ENCODE assay signal across 1 cellular context in the genomic region with DNA sequence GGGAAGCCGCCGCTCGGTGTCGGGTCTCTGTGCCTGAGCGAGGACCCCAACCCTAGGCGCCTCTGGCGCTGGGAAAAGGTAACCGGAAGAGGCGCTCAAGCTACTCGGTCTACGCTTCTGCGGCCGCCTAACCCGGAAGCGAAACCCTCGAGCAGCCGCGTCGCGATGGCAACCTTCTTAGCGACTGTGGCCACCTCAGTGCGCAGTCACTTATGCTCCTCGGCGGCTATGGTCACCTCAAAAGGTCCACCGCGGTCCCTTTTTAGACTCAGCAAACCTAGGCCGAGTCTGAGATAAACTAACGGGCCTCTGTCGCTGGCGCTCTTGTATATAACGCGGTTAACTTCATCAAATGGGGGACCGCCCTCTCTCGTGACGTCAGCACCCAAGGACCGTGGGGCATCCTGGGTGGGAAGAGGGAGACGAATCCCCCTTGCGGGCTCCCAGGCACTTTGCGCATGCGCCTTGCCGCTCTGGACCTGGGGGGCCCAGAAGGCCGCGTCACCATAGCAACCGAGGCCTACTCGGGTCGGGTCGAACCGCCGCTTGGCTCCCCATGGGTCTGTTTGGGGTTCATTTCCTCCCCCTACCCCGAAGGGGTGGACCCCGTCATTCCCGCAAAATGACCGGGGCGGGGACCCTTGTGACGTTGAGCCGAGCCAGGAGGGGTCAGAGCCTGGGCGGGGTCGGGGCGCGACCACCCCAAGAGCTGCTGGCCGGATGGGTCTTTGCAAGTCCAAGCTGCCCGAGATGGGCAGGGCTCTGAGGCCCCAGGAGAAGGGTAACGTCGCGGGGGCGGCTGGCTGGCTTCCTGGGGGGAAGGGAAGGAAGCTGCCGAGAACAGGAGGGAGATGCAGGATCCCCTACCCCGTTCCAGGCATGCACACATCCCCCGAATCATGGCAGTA.
TF ChIP-seq lines count a peak whose summit lies in the region.

A gene with protein sequence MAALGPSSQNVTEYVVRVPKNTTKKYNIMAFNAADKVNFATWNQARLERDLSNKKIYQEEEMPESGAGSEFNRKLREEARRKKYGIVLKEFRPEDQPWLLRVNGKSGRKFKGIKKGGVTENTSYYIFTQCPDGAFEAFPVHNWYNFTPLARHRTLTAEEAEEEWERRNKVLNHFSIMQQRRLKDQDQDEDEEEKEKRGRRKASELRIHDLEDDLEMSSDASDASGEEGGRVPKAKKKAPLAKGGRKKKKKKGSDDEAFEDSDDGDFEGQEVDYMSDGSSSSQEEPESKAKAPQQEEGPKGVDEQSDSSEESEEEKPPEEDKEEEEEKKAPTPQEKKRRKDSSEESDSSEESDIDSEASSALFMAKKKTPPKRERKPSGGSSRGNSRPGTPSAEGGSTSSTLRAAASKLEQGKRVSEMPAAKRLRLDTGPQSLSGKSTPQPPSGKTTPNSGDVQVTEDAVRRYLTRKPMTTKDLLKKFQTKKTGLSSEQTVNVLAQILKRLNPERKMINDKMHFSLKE (minus strand): TSS at position 91 of the 908 bp plus-strand sequence. CDS start 169 bp downstream, outside the sequence.

TF ChIP-seq in IMR-90, 13 proteins besides CTCF, POLR2A, EP300 and RAD21 (continued from another document):
- TF ChIP-seq, protein P1, sequence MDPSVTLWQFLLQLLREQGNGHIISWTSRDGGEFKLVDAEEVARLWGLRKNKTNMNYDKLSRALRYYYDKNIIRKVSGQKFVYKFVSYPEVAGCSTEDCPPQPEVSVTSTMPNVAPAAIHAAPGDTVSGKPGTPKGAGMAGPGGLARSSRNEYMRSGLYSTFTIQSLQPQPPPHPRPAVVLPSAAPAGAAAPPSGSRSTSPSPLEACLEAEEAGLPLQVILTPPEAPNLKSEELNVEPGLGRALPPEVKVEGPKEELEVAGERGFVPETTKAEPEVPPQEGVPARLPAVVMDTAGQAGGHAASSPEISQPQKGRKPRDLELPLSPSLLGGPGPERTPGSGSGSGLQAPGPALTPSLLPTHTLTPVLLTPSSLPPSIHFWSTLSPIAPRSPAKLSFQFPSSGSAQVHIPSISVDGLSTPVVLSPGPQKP (IDR thresholded peaks at IDR 0.05; ENCODE audit: borderline replicate concordance, low read depth, low read length): no peak
- TF ChIP-seq MAZ (IDR thresholded peaks at IDR 0.05; ENCODE audit: borderline replicate concordance, low read depth, low read length): peak; percentile 52; the same call in 1 of the 2 replicates
